ENCODE assay signal across 23 cellular contexts in genomic region chr4:174005422-174005821, GRCh38.
A peak's percentile ranks its signal among the peaks of the same experiment; 100 is the strongest.
DNase-seq lines count a peak whose midpoint lies in the region; ATAC-seq and TF ChIP-seq lines count a peak whose summit lies in the region.
"Had no signal": no experiment of that assay in that cellular context is flagged by ENCODE, and none has a peak within 500 bp of the region (broad histone marks: within the 10 kb centered on the region; RNA-seq: fewer than 3 reads in every experiment).

No MANE protein-coding gene starts in this region.

- no peaks in the 10 kb centered on the region for H3K9me3 Mint-ChIP-seq in natural killer cell treated with Interleukin-12 subunit alpha and Interleukin-12 subunit beta and Interleukin-15 and Interleukin-18, amount 100 ng/mL, for 72 hours
- H3K9me3 Mint-ChIP-seq: activated T-helper 2 cell treated with anti-CD3 and anti-CD28 coated beads, Interferon-gamma antibody, Interleukin-2, Interleukin-4, amounts not matched to agents 10 μg/mL and 5 μg/mL and 100 μg/mL, durations not matched to agents 14 hours and 24 hours and 36 hours; neural crest cell had no signal

- no peak overlapping the region for H3K27ac ChIP-seq in left ventricle myocardium inferior (replicated peaks)
- H3K27ac ChIP-seq in mesodermal cell (ENCODE audit: low read depth, low read length, severe bottlenecking) = peak overlapping the region; percentile 18
- H3K27ac ChIP-seq: left lung, upper lobe of left lung had no signal

- H3K4me3 ChIP-seq in left ventricle myocardium inferior (no peak overlapping the region), fibroblast of mammary gland (ENCODE audit: control insufficient read depth, low read depth, low read length) (no peak overlapping the region), mesodermal cell (ENCODE audit: extremely low read depth, insufficient read depth, low read length, poor library complexity, severe bottlenecking) (no peak overlapping the region)
- H3K4me3 ChIP-seq: left lung, upper lobe of left lung had no signal

- H3K27me3 Mint-ChIP-seq in natural killer cell treated with Interleukin-12 subunit alpha and Interleukin-12 subunit beta and Interleukin-15 and Interleukin-18, amount 100 ng/mL, for 72 hours = no peaks in the 10 kb centered on the region
- H3K27me3 Mint-ChIP-seq: activated naive CD8-positive, alpha-beta T cell had no signal

- no peaks in the 10 kb centered on the region for H3K4me1 Mint-ChIP-seq in natural killer cell treated with Interleukin-12 subunit alpha and Interleukin-12 subunit beta and Interleukin-15 and Interleukin-18, amount 100 ng/mL, for 72 hours (ENCODE audit: low read depth in 2 of 2)
- H3K4me1 Mint-ChIP-seq: neural crest cell had no signal

- no peaks in the 10 kb centered on the region for H3K27me3 ChIP-seq in left ventricle myocardium inferior (ENCODE audit: low read depth)
- H3K27me3 ChIP-seq: left lung, upper lobe of left lung had no signal

- DNase-seq in Right ventricle myocardium inferior (ENCODE audit: missing footprints) (no peak), left ventricle myocardium inferior (no peak), fibroblast of mammary gland (ENCODE audit: low read depth) (peak; percentile 61), NCI-H2227 (lab: John Stamatoyannopoulos, UW; ENCODE audit: unreplicated experiment) (no peak)
- DNase-seq in natural killer cell treated with Interleukin-12 subunit alpha and Interleukin-12 subunit beta and Interleukin-15 and Interleukin-18, amount 100 ng/mL, for 72 hours (ENCODE audit: low spot score) = no peak
- DNase-seq: activated CD4-positive, alpha-beta T cell treated with anti-CD3 and anti-CD28 coated beads, Interleukin-2, amount 50 U/mL, for 48 hours; activated CD8-positive, alpha-beta memory T cell treated with anti-CD3 and anti-CD28 coated beads, Interleukin-2, amount 50 U/mL, for 4 hours; DMS79 treated with DMSO at 0.1 percent for 48 hours; H7; KG1; left lung; NCI-H187; NCI-H748 treated with DMSO at 0.1 percent for 48 hours; stimulated activated CD4-positive, alpha-beta T cell treated with anti-CD3 and anti-CD28 coated beads, Interleukin-1b, Interleukin-23, amount 100 ng/mL, for 48 hours; SW 1271; T1000; upper lobe of left lung had no signal

- H3K27ac Mint-ChIP-seq in natural killer cell treated with Interleukin-12 subunit alpha and Interleukin-12 subunit beta and Interleukin-15 and Interleukin-18, amount 100 ng/mL, for 72 hours = no peak overlapping the region
- H3K27ac Mint-ChIP-seq: activated naive CD8-positive, alpha-beta T cell; activated T-helper 2 cell treated with anti-CD3 and anti-CD28 coated beads, Interferon-gamma antibody, Interleukin-2, Interleukin-4, amounts not matched to agents 10 μg/mL and 5 μg/mL and 100 μg/mL, durations not matched to agents 14 hours and 24 hours and 36 hours had no signal

- no peaks in the 10 kb centered on the region for H3K9me3 ChIP-seq in left ventricle myocardium inferior (replicated peaks)
- H3K9me3 ChIP-seq in mesodermal cell (ENCODE audit: control insufficient read depth, low read length) = no peaks in the 10 kb centered on the region
- H3K9me3 ChIP-seq: left lung, upper lobe of left lung had no signal

- no peak overlapping the region for H3K4me3 Mint-ChIP-seq in natural killer cell treated with Interleukin-12 subunit alpha and Interleukin-12 subunit beta and Interleukin-15 and Interleukin-18, amount 100 ng/mL, for 72 hours
- H3K4me3 Mint-ChIP-seq: activated naive CD8-positive, alpha-beta T cell; neural crest cell had no signal

- WGBS in mesodermal cell (ENCODE audit: insufficient coverage in 2 of 2), 2 experiments = 100% methylated on average over 1 to 2 of the region's 3 CpGs

- H3K36me3 Mint-ChIP-seq in natural killer cell treated with Interleukin-12 subunit alpha and Interleukin-12 subunit beta and Interleukin-15 and Interleukin-18, amount 100 ng/mL, for 72 hours = no peaks in the 10 kb centered on the region
- H3K36me3 Mint-ChIP-seq: activated naive CD8-positive, alpha-beta T cell had no signal

- intact Hi-C loops in Right ventricle myocardium inferior (cut with DNase I) = no loop called here
- intact Hi-C loops in left ventricle myocardium inferior (cut with micrococcal nuclease) = no loop called here

- H3K36me3 ChIP-seq in left ventricle myocardium inferior (no peaks in the 10 kb centered on the region), mesodermal cell (ENCODE audit: control insufficient read depth, insufficient read depth, low read length) (no peaks in the 10 kb centered on the region)
- H3K36me3 ChIP-seq: left lung, upper lobe of left lung had no signal

- H3K4me1 ChIP-seq in left ventricle myocardium inferior (peaks cover 15% of the 10 kb centered on the region), mesodermal cell (ENCODE audit: control insufficient read depth, insufficient read depth, low read length, poor library complexity, severe bottlenecking) (peaks cover 3% of the 10 kb centered on the region)
- H3K4me1 ChIP-seq: left lung, upper lobe of left lung had no signal

- ATAC-seq in Right ventricle myocardium inferior = peak; percentile 80
- ATAC-seq in natural killer cell treated with Interleukin-12 subunit alpha and Interleukin-12 subunit beta and Interleukin-15 and Interleukin-18, amount 100 ng/mL, for 72 hours = no peak
- no peak for ATAC-seq in GM21381 (IDR thresholded peaks at IDR 0.05; ENCODE audit: unreplicated experiment)
- ATAC-seq in GM18511 (IDR thresholded peaks at IDR 0.05; ENCODE audit: unreplicated experiment) = no peak
- ATAC-seq: left lung had no signal

- TF ChIP-seq CTCF in left ventricle myocardium inferior (IDR thresholded peaks at IDR 0.05; ENCODE audit: borderline replicate concordance) = no peak
- TF ChIP-seq CTCF in fibroblast of mammary gland (conservative IDR thresholded peaks at IDR 0.05; ENCODE audit: control insufficient read depth, insufficient read depth, low read depth, low read length) = no peak
